Comparison of ENCODE assay signal across 28 cellular contexts in genomic region chr18:29925566-29925965, GRCh38.
"Had no signal": no experiment of that assay in that cellular context is flagged by ENCODE, and none has a peak within 500 bp of the region (broad histone marks: within the 10 kb centered on the region; RNA-seq: fewer than 3 reads in every experiment).

No MANE protein-coding gene starts in this region.

- ATAC-seq: effector memory CD8-positive, alpha-beta T cell; esophagus mucosa; foreskin keratinocyte; gastrocnemius medialis; gastroesophageal sphincter; heart left ventricle; heart right ventricle had no signal

- FAIRE-seq: colon, endometrium, endothelial cell of umbilical vein, frontal cortex had no signal

- H3K27ac ChIP-seq: colonic mucosa, coronary artery, dorsolateral prefrontal cortex, epithelial cell of prostate, esophagus muscularis mucosa, esophagus squamous epithelium, foreskin keratinocyte, gastrocnemius medialis, gastroesophageal sphincter, heart left ventricle, heart right ventricle had no signal

- DNase-seq: colonic mucosa; cortex of kidney; dermis blood vessel endothelial cell; dorsolateral prefrontal cortex; effector CD4-positive, alpha-beta T cell; effector CD8-positive, alpha-beta T cell; effector memory CD4-positive, alpha-beta T cell; effector memory CD8-positive, alpha-beta T cell; endodermal cell; erythroblast; esophagus squamous epithelium; foreskin fibroblast; foreskin keratinocyte; foreskin melanocyte; gastrocnemius medialis; glutamatergic neuron; head of caudate nucleus; heart left ventricle; heart right ventricle had no signal

- H3K36me3 ChIP-seq: colonic mucosa, esophagus muscularis mucosa, esophagus squamous epithelium, gastrocnemius medialis, gastroesophageal sphincter, heart left ventricle, heart right ventricle had no signal

- H3K4me3 ChIP-seq: colonic mucosa, coronary artery, dorsolateral prefrontal cortex, esophagus muscularis mucosa, esophagus squamous epithelium, gastrocnemius medialis, gastroesophageal sphincter, heart left ventricle, heart right ventricle had no signal

- H3K4me1 ChIP-seq: colonic mucosa, esophagus muscularis mucosa, esophagus squamous epithelium, foreskin keratinocyte, gastrocnemius medialis, gastroesophageal sphincter, heart left ventricle, heart right ventricle had no signal

- H3K9me3 ChIP-seq: colonic mucosa, esophagus muscularis mucosa, esophagus squamous epithelium, gastrocnemius medialis, gastroesophageal sphincter had no signal

- H3K27me3 ChIP-seq: colonic mucosa, dorsolateral prefrontal cortex, esophagus muscularis mucosa, esophagus squamous epithelium, foreskin keratinocyte, gastrocnemius medialis, gastroesophageal sphincter, heart left ventricle, heart right ventricle had no signal
